Comparison of ENCODE assay signal across 13 cellular contexts in genomic region chr13:112803422-112803821, GRCh38.
A peak's percentile ranks its signal among the peaks of the same experiment; 100 is the strongest.
DNase-seq lines count a peak whose midpoint lies in the region; ATAC-seq and TF ChIP-seq lines count a peak whose summit lies in the region.
"Had no signal": no experiment of that assay in that cellular context is flagged by ENCODE, and none has a peak within 500 bp of the region (broad histone marks: within the 10 kb centered on the region; RNA-seq: fewer than 3 reads in every experiment).

No MANE protein-coding gene starts in this region.

- peaks cover 26% of the 10 kb centered on the region for H3K4me1 Mint-ChIP-seq in activated B cell treated with CpG ODN at 0.5 μM for 24 hours

- intact Hi-C loops in activated B cell treated with CpG ODN at 0.5 μM for 24 hours (cut with micrococcal nuclease): loop anchor here (5.0 to 10.0 kb wide), 3 partner anchors 36 to 119 kb away; no protein-coding TSS in a partner anchor

- H3K9me3 Mint-ChIP-seq in activated B cell treated with CpG ODN at 0.5 μM for 24 hours: peaks cover 6% of the 10 kb centered on the region

- H3K36me3 Mint-ChIP-seq in activated B cell treated with CpG ODN at 0.5 μM for 24 hours (ENCODE audit: low read depth): peaks cover 15% of the 10 kb centered on the region

- CTCF ChIA-PET in activated B cell treated with CpG ODN at 0.5 μM for 24 hours (lab: Charles Lee): no interaction called here

- POLR2A ChIA-PET in activated B cell treated with CpG ODN at 0.5 μM for 24 hours (lab: Charles Lee): no interaction called here

- ATAC-seq in GM18505 (IDR thresholded peaks at IDR 0.05; ENCODE audit: unreplicated experiment): peak; percentile 52
- ATAC-seq in GM21367 (IDR thresholded peaks at IDR 0.05; ENCODE audit: unreplicated experiment): peak; percentile 64
- ATAC-seq in HG03095 (IDR thresholded peaks at IDR 0.05; ENCODE audit: unreplicated experiment): peak; percentile 69
- peak; percentile 40 for ATAC-seq in activated B cell treated with CpG ODN at 0.5 μM for 24 hours (ENCODE audit: low read depth)
- no peak for ATAC-seq in HG03135 (IDR thresholded peaks at IDR 0.05; ENCODE audit: unreplicated experiment)
- ATAC-seq: K562, T-cell had no signal

- H3K27me3 Mint-ChIP-seq in activated B cell treated with CpG ODN at 0.5 μM for 24 hours: no peaks in the 10 kb centered on the region
- H3K27me3 Mint-ChIP-seq: T-cell, type B pancreatic cell had no signal

- peak overlapping the region; percentile 60 for H3K27ac Mint-ChIP-seq in activated B cell treated with CpG ODN at 0.5 μM for 24 hours
- H3K27ac Mint-ChIP-seq: T-cell, type B pancreatic cell had no signal

- no peak for DNase-seq in activated B cell treated with CpG ODN at 0.5 μM for 24 hours
- DNase-seq in substantia nigra (lab: John Stamatoyannopoulos, UW): no peak
- no peak for DNase-seq in DMS114 treated with DMSO at 0.1 percent for 48 hours (lab: John Stamatoyannopoulos, UW; ENCODE audit: unreplicated experiment)
- no peak for DNase-seq in mesenteric fat pad (ENCODE audit: low spot score)
- DNase-seq: NCI-H69, T-cell had no signal

- H3K4me3 Mint-ChIP-seq in activated B cell treated with CpG ODN at 0.5 μM for 24 hours: no peak overlapping the region
- H3K4me3 Mint-ChIP-seq: T-cell, type B pancreatic cell had no signal

- no peak overlapping the region for H3K27ac ChIP-seq in substantia nigra (ENCODE audit: low read depth, low read length, poor library complexity, severe bottlenecking)
- H3K27ac ChIP-seq: epithelial cell of prostate had no signal

- TF ChIP-seq CTCF in activated B cell treated with CpG ODN at 0.5 μM for 24 hours (IDR thresholded peaks at IDR 0.05): no peak

- TF ChIP-seq POLR2A in GM18505 (IDR thresholded peaks at IDR 0.05; ENCODE audit: borderline replicate concordance, extremely low read depth, insufficient read depth, insufficient read length): peak; percentile 30
